Comparison of ENCODE assay signal across 8 cellular contexts in the genomic region with DNA sequence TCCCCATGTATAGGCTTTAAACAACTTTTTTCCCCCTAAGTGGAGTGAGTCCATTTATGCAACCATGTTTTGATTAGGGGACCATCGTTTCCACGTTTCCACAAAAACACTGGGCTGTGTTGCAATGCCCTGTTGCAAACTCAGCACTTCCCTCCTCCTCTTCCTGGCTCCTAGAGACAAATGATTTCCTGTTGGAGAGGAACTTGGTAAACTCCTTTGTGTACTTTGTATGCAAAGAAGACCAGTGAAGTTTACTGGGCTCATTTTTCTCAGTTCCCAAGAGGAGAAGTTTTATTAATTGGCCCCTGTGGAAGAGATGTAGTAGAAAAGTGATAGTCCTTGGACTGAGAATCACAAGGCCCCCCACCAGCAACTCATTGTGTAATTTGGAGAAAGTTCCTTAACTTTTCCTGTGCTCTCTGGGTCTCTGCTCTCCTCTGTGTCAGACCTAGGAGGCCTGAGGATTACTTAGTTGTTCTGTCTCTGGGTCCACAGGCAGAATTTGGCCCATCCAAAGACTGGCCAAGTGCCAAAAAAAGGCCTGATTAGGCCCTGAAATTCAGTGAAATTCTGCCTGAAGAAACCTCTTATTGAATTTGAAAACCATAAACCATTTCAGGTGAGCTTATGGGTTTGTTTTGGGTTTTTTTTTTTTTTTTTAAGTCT.
DNase-seq lines count a peak whose midpoint lies in the region; ATAC-seq and TF ChIP-seq lines count a peak whose summit lies in the region.

No MANE protein-coding gene starts in this region.

- no peak overlapping the region for H3K27ac Mint-ChIP-seq in activated CD8-positive, alpha-beta T cell treated with anti-CD3 and anti-CD28 coated beads for 36 hours

- intact Hi-C loops in activated CD8-positive, alpha-beta T cell treated with anti-CD3 and anti-CD28 coated beads for 36 hours (cut with micrococcal nuclease): no loop called here

- no peak overlapping the region for H3K4me3 Mint-ChIP-seq in activated CD8-positive, alpha-beta T cell treated with anti-CD3 and anti-CD28 coated beads for 36 hours

- ATAC-seq in HG03280 (IDR thresholded peaks at IDR 0.05; ENCODE audit: unreplicated experiment): no peak
- ATAC-seq in HG02588 (IDR thresholded peaks at IDR 0.05; ENCODE audit: unreplicated experiment): no peak
- ATAC-seq in activated CD8-positive, alpha-beta T cell treated with anti-CD3 and anti-CD28 coated beads for 36 hours: no peak

- peaks cover 35% of the 10 kb centered on the region for H3K36me3 Mint-ChIP-seq in activated CD8-positive, alpha-beta T cell treated with anti-CD3 and anti-CD28 coated beads for 36 hours (ENCODE audit: low read depth)

- no peak for TF ChIP-seq CTCF in HEK293 (tag by site-specific recombination; IDR thresholded peaks at IDR 0.05)
- TF ChIP-seq CTCF in activated CD8-positive, alpha-beta T cell treated with anti-CD3 and anti-CD28 coated beads for 36 hours (IDR thresholded peaks at IDR 0.05): no peak

- H3K9me3 ChIP-seq in HEK293 (ENCODE audit: control insufficient read depth, insufficient read depth, low read depth, low read length): no peaks in the 10 kb centered on the region
- H3K9me3 ChIP-seq in skeletal muscle tissue (ENCODE audit: control insufficient read depth in 3 of 3, low read length in 3 of 3): no peaks in the 10 kb centered on the region

- no peaks in the 10 kb centered on the region for H3K9me3 Mint-ChIP-seq in activated CD8-positive, alpha-beta T cell treated with anti-CD3 and anti-CD28 coated beads for 36 hours

- H3K27me3 ChIP-seq in skeletal muscle tissue (ENCODE audit: control insufficient read depth in 3 of 3, insufficient read depth in 3 of 3, low read length in 3 of 3): no peaks in the 10 kb centered on the region

- peak overlapping the region in 1 of 3 donors; percentile 19 for H3K9ac ChIP-seq in skeletal muscle tissue (ENCODE audit: low read depth in 1 of 3, low read length in 3 of 3)

- peaks cover 5% of the 10 kb centered on the region for H3K4me1 Mint-ChIP-seq in activated CD8-positive, alpha-beta T cell treated with anti-CD3 and anti-CD28 coated beads for 36 hours (ENCODE audit: low read depth)

- H3K4me1 ChIP-seq in HEK293 (ENCODE audit: control insufficient read depth, insufficient read depth, low read length) (peaks cover 4% of the 10 kb centered on the region; the same call in 1 of the 2 replicates), skeletal muscle tissue (ENCODE audit: control insufficient read depth in 3 of 3, insufficient read depth in 3 of 3, low read length in 3 of 3) (peaks cover 15 to 41% (median 29%) of the 10 kb centered on the region in 3 donors)

- no peaks in the 10 kb centered on the region for H3K27me3 Mint-ChIP-seq in activated CD8-positive, alpha-beta T cell treated with anti-CD3 and anti-CD28 coated beads for 36 hours

- H3K27ac ChIP-seq in HEK293 (ENCODE audit: extremely low read depth, low read depth, low read length) (peak overlapping the region; percentile 32; the same call in 1 of the 2 replicates), skeletal muscle tissue (ENCODE audit: low read depth, low read length) (peak overlapping the region; percentile 77)

- peaks cover 14 to 48% of the 10 kb centered on the region in 2 experiments for H3K36me3 ChIP-seq in HEK293 (ENCODE audit: control insufficient read depth in 2 of 2, insufficient read depth in 1 of 2, low read length in 2 of 2)
- peaks cover 11 to 20% (median 14%) of the 10 kb centered on the region in 3 donors for H3K36me3 ChIP-seq in skeletal muscle tissue (ENCODE audit: control insufficient read depth in 3 of 3, insufficient read depth in 3 of 3, low read length in 3 of 3)

- DNase-seq in brain pericyte (ENCODE audit: low read depth, low spot score): peak; percentile 29
- peak; percentile 82 for DNase-seq in iris pigment epithelial cell (ENCODE audit: low read depth)
- no peak for DNase-seq in NCI-H187 treated with DMSO at 0.1 percent for 48 hours (lab: John Stamatoyannopoulos, UW)
- no peak for DNase-seq in activated CD8-positive, alpha-beta T cell treated with anti-CD3 and anti-CD28 coated beads for 36 hours

- POLR2A ChIA-PET in HEK293 (lab: Yijun Ruan, JAX): no interaction called here
- POLR2A ChIA-PET in activated CD8-positive, alpha-beta T cell treated with anti-CD3 and anti-CD28 coated beads for 36 hours (lab: Charles Lee): no interaction called here

- CTCF ChIA-PET in HEK293 (lab: Yijun Ruan, JAX): no interaction called here
- CTCF ChIA-PET in activated CD8-positive, alpha-beta T cell treated with anti-CD3 and anti-CD28 coated beads for 36 hours (lab: Charles Lee): interaction anchor here (0.6 to 1.0 kb wide), 2 partner anchors 12 to 895 kb away, joined by 3 read pairs; no protein-coding TSS in a partner anchor

- H3K4me3 ChIP-seq in HEK293 (ENCODE audit: low read depth, low read length) (no peak overlapping the region), skeletal muscle tissue (ENCODE audit: low read length in 3 of 3) (no peak overlapping the region)

TF ChIP-seq in HEK293, 187 proteins besides CTCF, POLR2A, EP300 and RAD21:
- TF ChIP-seq ZBTB21 (tag by site-specific recombination; IDR thresholded peaks at IDR 0.05) (no peak), ZNF529 (tag by site-specific recombination; IDR thresholded peaks at IDR 0.05; ENCODE audit: insufficient replicate concordance) (no peak), ZNF266 (tag by site-specific recombination; IDR thresholded peaks at IDR 0.05; ENCODE audit: low read depth) (no peak), ZNF202 (tag by site-specific recombination; IDR thresholded peaks at IDR 0.05; ENCODE audit: borderline replicate concordance) (no peak), ZFHX2 (tag by site-specific recombination; conservative IDR thresholded peaks at IDR 0.05) (no peak), ZNF623 (tag by site-specific recombination; IDR thresholded peaks at IDR 0.05) (no peak), ZNF621 (tag by site-specific recombination; IDR thresholded peaks at IDR 0.05) (no peak), ZNF76 (tag by site-specific recombination; IDR thresholded peaks at IDR 0.05; ENCODE audit: borderline replicate concordance, low read depth) (no peak), OSR2 (tag by site-specific recombination; IDR thresholded peaks at IDR 0.05) (no peak), SALL2 (tag by site-specific recombination; IDR thresholded peaks at IDR 0.05; ENCODE audit: borderline replicate concordance) (no peak), ZNF747 (tag by site-specific recombination; IDR thresholded peaks at IDR 0.05) (no peak), ZNF561 (tag by site-specific recombination; IDR thresholded peaks at IDR 0.05; ENCODE audit: borderline replicate concordance) (no peak), ZNF549 (tag by site-specific recombination; IDR thresholded peaks at IDR 0.05) (no peak), HOXC10 (CRISPR knock-in tag; IDR thresholded peaks at IDR 0.05) (no peak)
- TF ChIP-seq, protein P1, sequence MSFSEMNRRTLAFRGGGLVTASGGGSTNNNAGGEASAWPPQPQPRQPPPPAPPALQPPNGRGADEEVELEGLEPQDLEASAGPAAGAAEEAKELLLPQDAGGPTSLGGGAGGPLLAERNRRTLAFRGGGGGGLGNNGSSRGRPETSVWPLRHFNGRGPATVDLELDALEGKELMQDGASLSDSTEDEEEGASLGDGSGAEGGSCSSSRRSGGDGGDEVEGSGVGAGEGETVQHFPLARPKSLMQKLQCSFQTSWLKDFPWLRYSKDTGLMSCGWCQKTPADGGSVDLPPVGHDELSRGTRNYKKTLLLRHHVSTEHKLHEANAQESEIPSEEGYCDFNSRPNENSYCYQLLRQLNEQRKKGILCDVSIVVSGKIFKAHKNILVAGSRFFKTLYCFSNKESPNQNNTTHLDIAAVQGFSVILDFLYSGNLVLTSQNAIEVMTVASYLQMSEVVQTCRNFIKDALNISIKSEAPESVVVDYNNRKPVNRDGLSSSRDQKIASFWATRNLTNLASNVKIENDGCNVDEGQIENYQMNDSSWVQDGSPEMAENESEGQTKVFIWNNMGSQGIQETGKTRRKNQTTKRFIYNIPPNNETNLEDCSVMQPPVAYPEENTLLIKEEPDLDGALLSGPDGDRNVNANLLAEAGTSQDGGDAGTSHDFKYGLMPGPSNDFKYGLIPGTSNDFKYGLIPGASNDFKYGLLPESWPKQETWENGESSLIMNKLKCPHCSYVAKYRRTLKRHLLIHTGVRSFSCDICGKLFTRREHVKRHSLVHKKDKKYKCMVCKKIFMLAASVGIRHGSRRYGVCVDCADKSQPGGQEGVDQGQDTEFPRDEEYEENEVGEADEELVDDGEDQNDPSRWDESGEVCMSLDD (tag by site-specific recombination; IDR thresholded peaks at IDR 0.05): no peak
- TF ChIP-seq, protein P2, sequence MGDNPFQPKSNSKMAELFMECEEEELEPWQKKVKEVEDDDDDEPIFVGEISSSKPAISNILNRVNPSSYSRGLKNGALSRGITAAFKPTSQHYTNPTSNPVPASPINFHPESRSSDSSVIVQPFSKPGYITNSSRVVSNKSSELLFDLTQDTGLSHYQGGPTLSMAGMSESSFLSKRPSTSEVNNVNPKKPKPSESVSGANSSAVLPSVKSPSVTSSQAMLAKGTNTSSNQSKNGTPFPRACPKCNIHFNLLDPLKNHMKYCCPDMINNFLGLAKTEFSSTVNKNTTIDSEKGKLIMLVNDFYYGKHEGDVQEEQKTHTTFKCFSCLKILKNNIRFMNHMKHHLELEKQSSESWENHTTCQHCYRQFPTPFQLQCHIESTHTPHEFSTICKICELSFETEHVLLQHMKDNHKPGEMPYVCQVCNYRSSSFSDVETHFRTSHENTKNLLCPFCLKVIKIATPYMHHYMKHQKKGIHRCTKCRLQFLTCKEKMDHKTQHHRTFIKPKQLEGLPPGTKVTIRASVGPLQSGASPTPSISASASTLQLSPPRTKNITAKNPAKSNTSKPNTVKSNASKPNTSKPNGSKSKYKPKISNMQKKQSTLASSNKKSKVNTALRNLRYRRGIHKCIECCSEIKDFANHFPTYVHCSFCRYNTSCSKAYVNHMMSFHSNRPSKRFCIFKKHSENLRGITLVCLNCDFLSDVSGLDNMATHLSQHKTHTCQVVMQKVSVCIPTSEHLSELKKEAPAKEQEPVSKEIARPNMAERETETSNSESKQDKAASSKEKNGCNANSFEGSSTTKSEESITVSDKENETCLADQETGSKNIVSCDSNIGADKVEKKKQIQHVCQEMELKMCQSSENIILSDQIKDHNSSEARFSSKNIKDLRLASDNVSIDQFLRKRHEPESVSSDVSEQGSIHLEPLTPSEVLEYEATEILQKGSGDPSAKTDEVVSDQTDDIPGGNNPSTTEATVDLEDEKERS (tag by site-specific recombination; IDR thresholded peaks at IDR 0.05): no peak

Comparison
In these comparisons a context has a peak if more than half of its experiments do, and no peak if none do; other contexts are left out.
1. DNase-seq: peak in brain pericyte (single experiment) and iris pigment epithelial cell (single experiment); none in NCI-H187 treated with DMSO at 0.1 percent for 48 hours (single experiment) and activated CD8-positive, alpha-beta T cell treated with anti-CD3 and anti-CD28 coated beads for 36 hours (single experiment).